In the genomic region with DNA sequence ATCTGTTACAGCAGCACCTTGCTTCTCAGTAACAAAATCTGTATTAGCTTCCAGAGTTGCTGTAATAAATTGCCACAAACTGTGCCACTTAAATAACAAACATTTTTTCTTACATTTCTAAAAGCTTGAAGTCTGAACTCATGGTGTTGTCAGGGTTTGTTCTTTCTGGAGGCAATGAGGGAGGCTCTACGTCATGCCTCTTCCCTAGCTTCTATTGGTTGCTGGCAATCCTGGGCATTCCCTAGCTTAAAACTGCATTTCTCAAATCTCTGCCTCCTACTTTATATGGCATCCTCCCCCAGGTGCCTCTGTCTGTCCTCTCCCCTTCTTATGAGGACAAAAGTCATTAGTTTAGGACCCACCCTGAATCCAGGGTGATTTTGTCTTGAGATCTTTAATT, we compare ENCODE assay signal across 21 cellular contexts. TPM values are rescaled to one million over a fixed set of nuclear protein-coding genes. Genes with fewer than 3 reads are reported as not detected.
DNase-seq lines count a peak whose midpoint lies in the region; ATAC-seq, FAIRE-seq and TF ChIP-seq lines count a peak whose summit lies in the region.
"Had no signal": no experiment of that assay in that cellular context is flagged by ENCODE, and none has a peak within 500 bp of the region (broad histone marks: within the 10 kb centered on the region; RNA-seq: fewer than 3 reads in every experiment).

No MANE protein-coding gene starts in this region.

- dilution Hi-C loops in keratinocyte (cut with MboI; ENCODE audit: extremely low pct_ligation_motif_present, low sequenced_read_pairs), result no loop called here

- H3K4me3 ChIP-seq in keratinocyte (ENCODE audit: control insufficient read depth in 2 of 3, extremely low read depth in 1 of 3, insufficient read depth in 2 of 3, low read depth in 1 of 3, low read length in 3 of 3), result no peak overlapping the region
- H3K4me3 ChIP-seq: SJCRH30 had no signal

- no peaks in the 10 kb centered on the region for H3K36me3 ChIP-seq in keratinocyte (ENCODE audit: control insufficient read depth in 2 of 2, extremely low read depth in 1 of 2, insufficient read depth in 2 of 2, low read length in 2 of 2)
- H3K36me3 ChIP-seq: BE2C, SJCRH30 had no signal

- H3K4me2 ChIP-seq in keratinocyte (ENCODE audit: control insufficient read depth, extremely low read depth, insufficient read depth, low read depth, low read length), result no peak overlapping the region
- H3K4me2 ChIP-seq: KMS-11 had no signal

- intact Hi-C loops in left colon (cut with DNase I, micrococcal nuclease), result no loop called here

- no peaks in the 10 kb centered on the region for H3K9me3 ChIP-seq in keratinocyte (ENCODE audit: control insufficient read depth, low read depth, low read length)
- H3K9me3 ChIP-seq: BE2C had no signal

- H3K27me3 ChIP-seq in keratinocyte (ENCODE audit: control insufficient read depth, extremely low read depth, insufficient read depth, low read length), result no peaks in the 10 kb centered on the region
- H3K27me3 ChIP-seq: BE2C, SJCRH30 had no signal

- no peak overlapping the region for H2AFZ ChIP-seq in keratinocyte (ENCODE audit: control insufficient read depth, low read length)

- H3K79me2 ChIP-seq in keratinocyte (ENCODE audit: control insufficient read depth, insufficient read depth, low read length), result no peaks in the 10 kb centered on the region

- TF ChIP-seq CTCF in keratinocyte (optimal IDR thresholded peaks at IDR 0.05 in 1 of 3, IDR thresholded peaks at IDR 0.05 in 1 of 3, conservative IDR thresholded peaks at IDR 0.05 in 1 of 3; ENCODE audit: extremely low read depth in 1 of 3, insufficient read depth in 2 of 3, low read length in 3 of 3), result no peak

- no peaks in the 10 kb centered on the region for H3K9me1 ChIP-seq in keratinocyte (ENCODE audit: control insufficient read depth, extremely low read depth, insufficient read depth, low read length)

- no peaks in the 10 kb centered on the region for H4K20me1 ChIP-seq in keratinocyte (ENCODE audit: control insufficient read depth, extremely low read depth, insufficient read depth, low read length)

- no peak overlapping the region for H3K27ac ChIP-seq in keratinocyte (ENCODE audit: control insufficient read depth, insufficient read depth, low read length)
- H3K27ac ChIP-seq: HL-60, KMS-11, SJCRH30 had no signal

- FAIRE-seq in keratinocyte (lab: Jason Lieb, UNC), result peak; percentile 39
- FAIRE-seq: A204.1 had no signal

- DNase-seq in keratinocyte (ENCODE audit: low read depth, low spot score), result no peak
- DNase-seq in left colon, result no peak
- DNase-seq in NCI-H2227 treated with DMSO at 0.1 percent for 48 hours (lab: John Stamatoyannopoulos, UW), result no peak
- DNase-seq: BE2C; CD4-positive, CD25-positive, alpha-beta regulatory T cell; COR-L47; DMS 273 treated with DMSO at 0.1 percent for 48 hours; H7; NCI-H1417 treated with DMSO at 0.1 percent for 48 hours; NCI-H187 treated with DMSO at 0.1 percent for 48 hours; NCI-H345; NCI-H526; SJCRH30 had no signal

- ATAC-seq in GM18909 (IDR thresholded peaks at IDR 0.05; ENCODE audit: poor library complexity, unreplicated experiment), result peak; percentile 3
- ATAC-seq in GM21360 (IDR thresholded peaks at IDR 0.05; ENCODE audit: unreplicated experiment), result peak; percentile 26
- peak; percentile 19 for ATAC-seq in HG02884 (IDR thresholded peaks at IDR 0.05; ENCODE audit: unreplicated experiment)
- no peak for ATAC-seq in left colon
- no peak for ATAC-seq in GM21367 (IDR thresholded peaks at IDR 0.05; ENCODE audit: unreplicated experiment)

- H3K9ac ChIP-seq in keratinocyte (ENCODE audit: control insufficient read depth, extremely low read depth, insufficient read depth, low read length), result no peak overlapping the region
- H3K9ac ChIP-seq: KMS-11 had no signal

- peaks cover 4% of the 10 kb centered on the region for H3K4me1 ChIP-seq in keratinocyte (ENCODE audit: control insufficient read depth, extremely low read depth, insufficient read depth, low read length)
- H3K4me1 ChIP-seq: BE2C, SJCRH30 had no signal

RNA-seq across cellular contexts. Expression of gene TMEM244, which starts 41.6 kb away (rescaled TPM):
- polyA plus RNA-seq in keratinocyte, result 0.12 TPM in 1 of 3 replicates, not detected in the others
- not detected for polyA plus RNA-seq in keratinocyte (2011; ENCODE audit: low read depth)
- polyA plus RNA-seq in keratinocyte (2011; cell fraction: cytosol; rRNA removed), result not detected in 2 replicates
- not detected in 2 replicates for polyA plus RNA-seq in keratinocyte (2011; cell fraction: nucleus; rRNA removed)
- polyA plus RNA-seq in keratinocyte (2012; ENCODE audit: low replicate concordance), result not detected in 2 replicates
- not detected in 3 replicates for polyA minus RNA-seq in keratinocyte
- polyA minus RNA-seq in keratinocyte (2011; cell fraction: cytosol; rRNA and poly(A)+ RNA removed), result not detected
- polyA minus RNA-seq in keratinocyte (2011; cell fraction: nucleus; rRNA and poly(A)+ RNA removed), result not detected in 2 replicates
- total RNA-seq in left colon, result not detected
- total RNA-seq: H7, HT1080, SJCRH30 had no signal

Comparison
In these comparisons a context has a peak if more than half of its experiments do, and no peak if none do; other contexts are left out.
1. ATAC-seq: peak in GM18909 (single experiment), GM21360 (single experiment) and HG02884 (single experiment); none in left colon (single experiment) and GM21367 (single experiment).